Comparison of ENCODE assay signal across 10 cellular contexts in the genomic region with DNA sequence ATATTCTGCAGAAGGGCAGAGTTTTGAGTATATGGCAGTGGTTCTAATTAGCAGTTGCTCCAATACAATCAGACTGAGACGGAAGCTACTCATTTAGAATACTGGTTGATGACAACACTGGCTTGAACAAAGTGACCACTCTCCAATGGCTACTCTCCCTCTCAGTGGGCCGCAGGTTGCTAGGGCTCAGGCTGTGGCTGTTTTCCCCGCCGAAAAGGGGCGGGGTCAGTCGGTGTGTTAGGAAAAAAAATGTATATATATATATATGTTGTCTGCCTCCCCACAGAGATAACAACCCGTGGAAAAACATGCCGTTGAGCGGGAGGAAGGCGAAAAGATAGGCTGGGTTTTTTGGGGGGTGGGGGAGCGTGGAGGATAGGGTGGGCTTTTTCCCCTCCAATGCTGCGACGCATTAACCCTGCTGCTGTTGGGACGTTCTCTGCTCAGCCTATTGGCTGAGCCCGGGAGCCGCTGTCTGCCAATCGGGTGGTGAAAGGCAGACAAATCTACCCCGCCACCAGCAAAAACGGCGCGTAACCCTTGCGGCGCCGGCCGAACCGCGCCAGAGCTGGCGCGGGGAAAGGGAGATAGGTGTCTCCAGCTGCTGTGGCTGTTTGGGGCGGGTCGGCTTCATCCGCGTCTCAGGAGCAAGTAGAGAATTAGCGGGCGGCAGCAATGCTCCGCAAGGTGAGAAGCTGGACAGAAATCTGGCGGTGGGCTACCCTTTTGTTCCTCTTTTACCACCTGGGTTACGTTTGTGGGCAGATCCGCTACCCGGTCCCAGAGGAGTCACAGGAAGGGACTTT. TPM values are rescaled to one million over a fixed set of nuclear protein-coding genes. Genes with fewer than 3 reads are reported as not detected.
DNase-seq lines count a peak whose midpoint lies in the region; ATAC-seq, FAIRE-seq and TF ChIP-seq lines count a peak whose summit lies in the region.
"Had no signal": no experiment of that assay in that cellular context is flagged by ENCODE, and none has a peak within 500 bp of the region (broad histone marks: within the 10 kb centered on the region; RNA-seq: fewer than 3 reads in every experiment).

Gene PCDHGC4 (plus strand): TSS at position 532 of the 806 bp plus-strand sequence. CDS start 144 bp downstream, at position 676.

- H3K4me3 Mint-ChIP-seq in activated naive CD4-positive, alpha-beta T cell treated with anti-CD3 and anti-CD28 coated beads, Interleukin-2, amount 50 U/mL, for 24 hours, result peak within 1 kb of the TSS; percentile 61
- H3K4me3 Mint-ChIP-seq in astrocyte (ENCODE audit: unreplicated experiment), result peak within 1 kb of the TSS; percentile 75
- peak within 1 kb of the TSS; percentile 21 for H3K4me3 Mint-ChIP-seq in stimulated activated memory B cell treated with anti-CD40 and anti-IgM and Interleukin-4, amounts not matched to agents 10 μg/mL and 1 μg/mL and 100 μg/mL, for 72 hours

- no peak for FAIRE-seq in astrocyte (lab: Jason Lieb, UNC)

- no peak for TF ChIP-seq CTCF in astrocyte (IDR thresholded peaks at IDR 0.05; ENCODE audit: insufficient read depth, low read depth, low read length)

- no peaks in the 10 kb centered on the region for H3K9me3 ChIP-seq in astrocyte (ENCODE audit: insufficient read depth, low read depth, low read length)

- peaks cover 92% of the 10 kb centered on the region for H4K20me1 ChIP-seq in astrocyte (ENCODE audit: insufficient read depth, low read length)

- H2AFZ ChIP-seq in astrocyte (ENCODE audit: low read depth, low read length), result no peak within 1 kb of the TSS

- DNase-seq in activated naive CD4-positive, alpha-beta T cell treated with anti-CD3 and anti-CD28 coated beads, Interleukin-2, amount 50 U/mL, for 16 hours, result no peak
- peak; percentile 25 for DNase-seq in astrocyte (ENCODE audit: low read depth)
- peak; percentile 88 for DNase-seq in iPS-NIHi7 (ENCODE audit: extremely low spot score)
- DNase-seq in NCI-H748 treated with DMSO at 0.1 percent for 48 hours (lab: John Stamatoyannopoulos, UW), result no peak
- DNase-seq in stimulated activated naive CD4-positive, alpha-beta T cell (lab: John Stamatoyannopoulos, UW), result no peak
- DNase-seq: DND-41 had no signal

- no peak within 1 kb of the TSS for H3K27ac Mint-ChIP-seq in activated naive CD4-positive, alpha-beta T cell treated with anti-CD3 and anti-CD28 coated beads, Interleukin-2, amount 50 U/mL, for 24 hours
- no peak within 1 kb of the TSS for H3K27ac Mint-ChIP-seq in astrocyte (ENCODE audit: unreplicated experiment)
- H3K27ac Mint-ChIP-seq in stimulated activated memory B cell treated with anti-CD40 and anti-IgM and Interleukin-4, amounts not matched to agents 10 μg/mL and 1 μg/mL and 100 μg/mL, for 72 hours, result no peak within 1 kb of the TSS

- H3K4me3 ChIP-seq in astrocyte (ENCODE audit: insufficient read depth, low read depth, low read length), result peak within 1 kb of the TSS; percentile 49

- no peaks in the 10 kb centered on the region for H3K36me3 ChIP-seq in astrocyte (ENCODE audit: insufficient read depth, low read length)

- H3K4me1 Mint-ChIP-seq in activated naive CD4-positive, alpha-beta T cell treated with anti-CD3 and anti-CD28 coated beads, Interleukin-2, amount 50 U/mL, for 24 hours, result peaks cover 14% of the 10 kb centered on the region
- peaks cover 40% of the 10 kb centered on the region for H3K4me1 Mint-ChIP-seq in astrocyte (ENCODE audit: low read depth, unreplicated experiment)
- H3K4me1 Mint-ChIP-seq in stimulated activated memory B cell treated with anti-CD40 and anti-IgM and Interleukin-4, amounts not matched to agents 10 μg/mL and 1 μg/mL and 100 μg/mL, for 72 hours, result peaks cover 16% of the 10 kb centered on the region

- H3K4me2 ChIP-seq in astrocyte (ENCODE audit: low read length), result peak within 1 kb of the TSS; percentile 83

- no peak within 1 kb of the TSS for H3K27ac ChIP-seq in astrocyte (ENCODE audit: low read depth, low read length)

- H3K9me3 Mint-ChIP-seq in activated naive CD4-positive, alpha-beta T cell treated with anti-CD3 and anti-CD28 coated beads, Interleukin-2, amount 50 U/mL, for 24 hours, result no peaks in the 10 kb centered on the region
- H3K9me3 Mint-ChIP-seq in astrocyte (ENCODE audit: unreplicated experiment), result no peaks in the 10 kb centered on the region
- H3K9me3 Mint-ChIP-seq in stimulated activated memory B cell treated with anti-CD40 and anti-IgM and Interleukin-4, amounts not matched to agents 10 μg/mL and 1 μg/mL and 100 μg/mL, for 72 hours, result no peaks in the 10 kb centered on the region

- H3K79me2 ChIP-seq in astrocyte (ENCODE audit: insufficient read depth, low read length), result peaks cover 76% of the 10 kb centered on the region

- peak within 1 kb of the TSS; percentile 23 for H3K9ac ChIP-seq in astrocyte (ENCODE audit: low read length)

- H3K4me1 ChIP-seq in astrocyte (ENCODE audit: insufficient read depth, low read length), result peaks cover 25% of the 10 kb centered on the region

- H3K27me3 ChIP-seq in astrocyte (ENCODE audit: insufficient read depth, low read length), result no peaks in the 10 kb centered on the region

- peaks cover 61% of the 10 kb centered on the region for H3K27me3 Mint-ChIP-seq in activated naive CD4-positive, alpha-beta T cell treated with anti-CD3 and anti-CD28 coated beads, Interleukin-2, amount 50 U/mL, for 24 hours
- H3K27me3 Mint-ChIP-seq in astrocyte (ENCODE audit: low read depth, unreplicated experiment), result no peaks in the 10 kb centered on the region
- peaks cover 82% of the 10 kb centered on the region for H3K27me3 Mint-ChIP-seq in stimulated activated memory B cell treated with anti-CD40 and anti-IgM and Interleukin-4, amounts not matched to agents 10 μg/mL and 1 μg/mL and 100 μg/mL, for 72 hours

- H3K36me3 Mint-ChIP-seq in activated naive CD4-positive, alpha-beta T cell treated with anti-CD3 and anti-CD28 coated beads, Interleukin-2, amount 50 U/mL, for 24 hours, result no peaks in the 10 kb centered on the region
- H3K36me3 Mint-ChIP-seq in astrocyte (ENCODE audit: low read depth, unreplicated experiment), result peaks cover 39% of the 10 kb centered on the region
- H3K36me3 Mint-ChIP-seq in stimulated activated memory B cell treated with anti-CD40 and anti-IgM and Interleukin-4, amounts not matched to agents 10 μg/mL and 1 μg/mL and 100 μg/mL, for 72 hours, result no peaks in the 10 kb centered on the region

- no peak for ATAC-seq in stimulated activated memory B cell treated with anti-CD40 and anti-IgM and Interleukin-4, amounts not matched to agents 10 μg/mL and 1 μg/mL and 100 μg/mL, for 72 hours
- no peak for ATAC-seq in HG03439 (IDR thresholded peaks at IDR 0.05; ENCODE audit: unreplicated experiment)

RNA-seq across cellular contexts. Expression of gene PCDHGC4, which starts in this region (rescaled TPM):
- total RNA-seq in astrocyte, result 6.6 and 7.4 TPM in 2 replicates
- total RNA-seq: T-helper 1 cell treated with Interleukin-12 subunit alpha and Interleukin-12 subunit beta and Interleukin-4 antibody, amounts not matched to agents 30 ng/mL and 1 ng/mL, for 36 hours had no signal

Comparison
In these comparisons a context has a peak if more than half of its experiments do, and no peak if none do; other contexts are left out.
1. H3K4me3 Mint-ChIP-seq: peak in every context shown above with its lines; median percentile 75 in astrocyte; 61 in activated naive CD4-positive, alpha-beta T cell treated with anti-CD3 and anti-CD28 coated beads, Interleukin-2, amount 50 U/mL, for 24 hours; 21 in stimulated activated memory B cell treated with anti-CD40 and anti-IgM and Interleukin-4, amounts not matched to agents 10 μg/mL and 1 μg/mL and 100 μg/mL, for 72 hours.
2. DNase-seq: peak in astrocyte (single experiment) and iPS-NIHi7 (single experiment); none in activated naive CD4-positive, alpha-beta T cell treated with anti-CD3 and anti-CD28 coated beads, Interleukin-2, amount 50 U/mL, for 16 hours (single experiment), NCI-H748 treated with DMSO at 0.1 percent for 48 hours (single experiment) and stimulated activated naive CD4-positive, alpha-beta T cell (0 of 6).